ENCODE assay signal across 5 cellular contexts in genomic region chr2:187857826-187858225, GRCh38.
"Had no signal": no experiment of that assay in that cellular context is flagged by ENCODE, and none has a peak within 500 bp of the region (broad histone marks: within the 10 kb centered on the region; RNA-seq: fewer than 3 reads in every experiment).

No MANE protein-coding gene starts in this region.

- DNase-seq: H9, HCEC 1CT, KBM-7 had no signal

- ATAC-seq: GM23338, HepG2 had no signal
